In the genomic region with DNA sequence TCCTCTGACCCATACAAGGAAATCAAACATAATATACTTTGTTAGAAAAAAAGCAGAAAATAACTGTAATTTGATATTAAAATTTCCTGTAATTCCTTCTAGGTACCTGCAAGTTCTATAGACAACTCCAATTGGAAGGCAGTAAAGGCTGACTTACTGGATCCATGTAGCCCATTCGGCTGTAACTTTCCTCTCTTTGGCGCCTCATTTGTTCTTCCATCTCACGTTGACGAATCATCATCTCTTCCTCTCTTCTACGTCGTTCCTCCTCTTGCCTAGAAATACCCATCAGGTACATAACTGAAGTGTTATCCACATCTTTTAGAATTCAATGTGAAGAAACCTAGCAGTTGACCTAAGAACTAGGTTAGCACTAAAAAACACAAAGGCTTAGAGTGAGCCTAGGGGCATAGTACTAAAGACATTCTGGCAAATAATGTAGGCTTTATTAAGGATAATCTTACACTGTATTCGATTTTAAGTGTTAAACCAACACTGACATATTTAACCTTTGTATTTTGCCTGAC, we compare ENCODE assay signal across 12 cellular contexts. TPM values are rescaled to one million over a fixed set of nuclear protein-coding genes. Genes with fewer than 3 reads are reported as not detected.
DNase-seq lines count a peak whose midpoint lies in the region; ATAC-seq, FAIRE-seq and TF ChIP-seq lines count a peak whose summit lies in the region.
"Had no signal": no experiment of that assay in that cellular context is flagged by ENCODE, and none has a peak within 500 bp of the region (broad histone marks: within the 10 kb centered on the region; RNA-seq: fewer than 3 reads in every experiment).

No MANE protein-coding gene starts in this region.

- peak overlapping the region; percentile 97 for H3K27ac Mint-ChIP-seq in CD4-positive, alpha-beta T cell
- H3K27ac Mint-ChIP-seq in activated naive CD8-positive, alpha-beta T cell treated with anti-CD3 and anti-CD28 coated beads, Interleukin-2, amount 10 ng/mL, durations not matched to agents 7 days and 5 days = peak overlapping the region; percentile 42
- H3K27ac Mint-ChIP-seq in natural killer cell treated with Interleukin-12 subunit alpha and Interleukin-12 subunit beta and Interleukin-15 and Interleukin-18, amount 100 ng/mL, for 72 hours = peak overlapping the region; percentile 87 to 89

- DNase-seq in CD4-positive, alpha-beta T cell = no peak
- DNase-seq in GM12892 (ENCODE audit: insufficient read length) (no peak), NCI-H146 (lab: John Stamatoyannopoulos, UW) (no peak), A673 (ENCODE audit: low spot score) (no peak)
- no peak for DNase-seq in activated naive CD8-positive, alpha-beta T cell treated with anti-CD3 and anti-CD28 coated beads, Interleukin-2, amount 10 ng/mL, durations not matched to agents 7 days and 5 days
- no peak for DNase-seq in natural killer cell treated with Interleukin-12 subunit alpha and Interleukin-12 subunit beta and Interleukin-15 and Interleukin-18, amount 100 ng/mL, for 72 hours (ENCODE audit: low spot score)
- DNase-seq: COR-L47, NCI-H1436 treated with DMSO at 0.1 percent for 48 hours, NCI-H524 treated with DMSO at 0.1 percent for 48 hours, sigmoid colon, substantia nigra had no signal

- no peak overlapping the region for H3K4me3 ChIP-seq in A673 (ENCODE audit: low read depth, low read length, poor library complexity, severe bottlenecking)
- H3K4me3 ChIP-seq: sigmoid colon had no signal

- peaks cover 90% of the 10 kb centered on the region for H3K36me3 ChIP-seq in A673 (ENCODE audit: insufficient read depth, low read length, poor library complexity, severe bottlenecking)

- H3K27me3 Mint-ChIP-seq in CD4-positive, alpha-beta T cell = no peaks in the 10 kb centered on the region
- no peaks in the 10 kb centered on the region for H3K27me3 Mint-ChIP-seq in activated naive CD8-positive, alpha-beta T cell treated with anti-CD3 and anti-CD28 coated beads, Interleukin-2, amount 10 ng/mL, durations not matched to agents 7 days and 5 days
- H3K27me3 Mint-ChIP-seq in natural killer cell treated with Interleukin-12 subunit alpha and Interleukin-12 subunit beta and Interleukin-15 and Interleukin-18, amount 100 ng/mL, for 72 hours = no peaks in the 10 kb centered on the region

- H3K4me1 Mint-ChIP-seq in CD4-positive, alpha-beta T cell (ENCODE audit: low read depth) = peaks cover 91% of the 10 kb centered on the region
- H3K4me1 Mint-ChIP-seq in activated naive CD8-positive, alpha-beta T cell treated with anti-CD3 and anti-CD28 coated beads, Interleukin-2, amount 10 ng/mL, durations not matched to agents 7 days and 5 days = peaks cover 60% of the 10 kb centered on the region
- H3K4me1 Mint-ChIP-seq in natural killer cell treated with Interleukin-12 subunit alpha and Interleukin-12 subunit beta and Interleukin-15 and Interleukin-18, amount 100 ng/mL, for 72 hours (ENCODE audit: low read depth in 2 of 2) = peaks cover 67 to 82% of the 10 kb centered on the region in 2 donors

- ATAC-seq in CD4-positive, alpha-beta T cell (ENCODE audit: poor library complexity) = no peak
- no peak for ATAC-seq in activated naive CD8-positive, alpha-beta T cell treated with anti-CD3 and anti-CD28 coated beads, Interleukin-2, amount 10 ng/mL, durations not matched to agents 7 days and 5 days (ENCODE audit: low read depth)
- ATAC-seq in natural killer cell treated with Interleukin-12 subunit alpha and Interleukin-12 subunit beta and Interleukin-15 and Interleukin-18, amount 100 ng/mL, for 72 hours = no peak
- no peak for ATAC-seq in HG02763 (IDR thresholded peaks at IDR 0.05; ENCODE audit: unreplicated experiment)

- peak; percentile 23; the same call in 1 of the 2 replicates for TF ChIP-seq POLR2A in GM12892 (IDR thresholded peaks at IDR 0.05; ENCODE audit: low read depth, low read length)

- H3K9me3 ChIP-seq in CD4-positive, alpha-beta T cell (ENCODE audit: control insufficient read depth, low read length) = no peaks in the 10 kb centered on the region
- no peaks in the 10 kb centered on the region for H3K9me3 ChIP-seq in A673 (ENCODE audit: low read depth, low read length, poor library complexity, severe bottlenecking)
- H3K9me3 ChIP-seq: sigmoid colon had no signal

- no peak for FAIRE-seq in GM12892 (lab: Jason Lieb, UNC)

- no TSS peak for BruUV-seq in A673 (replicated peaks; lab: Mats Ljungman, UMichigan)

- H3K27ac ChIP-seq in CD4-positive, alpha-beta T cell (ENCODE audit: low read depth, low read length) = no peak overlapping the region
- no peak overlapping the region for H3K27ac ChIP-seq in A673 (ENCODE audit: low read depth, low read length, poor library complexity, severe bottlenecking)
- H3K27ac ChIP-seq: sigmoid colon had no signal

- CTCF ChIA-PET in CD4-positive, alpha-beta T cell (lab: Charles Lee) = no interaction called here
- CTCF ChIA-PET in A673 (lab: Charles Lee) = no interaction called here

- H3K4me1 ChIP-seq in A673 (ENCODE audit: insufficient read depth, low read length, poor library complexity, severe bottlenecking) = peaks cover 53% of the 10 kb centered on the region

- no peaks in the 10 kb centered on the region for H3K27me3 ChIP-seq in CD4-positive, alpha-beta T cell (ENCODE audit: control insufficient read depth, insufficient read depth, low read length)
- H3K27me3 ChIP-seq in A673 (replicated peaks; ENCODE audit: insufficient read depth, low read depth, low read length, poor library complexity) = no peaks in the 10 kb centered on the region
- H3K27me3 ChIP-seq: sigmoid colon had no signal

- H3K9me3 Mint-ChIP-seq in CD4-positive, alpha-beta T cell = no peaks in the 10 kb centered on the region
- no peaks in the 10 kb centered on the region for H3K9me3 Mint-ChIP-seq in activated naive CD8-positive, alpha-beta T cell treated with anti-CD3 and anti-CD28 coated beads, Interleukin-2, amount 10 ng/mL, durations not matched to agents 7 days and 5 days
- H3K9me3 Mint-ChIP-seq in natural killer cell treated with Interleukin-12 subunit alpha and Interleukin-12 subunit beta and Interleukin-15 and Interleukin-18, amount 100 ng/mL, for 72 hours = no peaks in the 10 kb centered on the region

- peak overlapping the region; percentile 92 for H3K4me3 Mint-ChIP-seq in CD4-positive, alpha-beta T cell
- H3K4me3 Mint-ChIP-seq in activated naive CD8-positive, alpha-beta T cell treated with anti-CD3 and anti-CD28 coated beads, Interleukin-2, amount 10 ng/mL, durations not matched to agents 7 days and 5 days = peak overlapping the region; percentile 99
- H3K4me3 Mint-ChIP-seq in natural killer cell treated with Interleukin-12 subunit alpha and Interleukin-12 subunit beta and Interleukin-15 and Interleukin-18, amount 100 ng/mL, for 72 hours = peak overlapping the region; percentile 100

- intact Hi-C loops in CD4-positive, alpha-beta T cell (cut with DNase I, micrococcal nuclease) = no loop called here
- intact Hi-C loops in A673 (cut with micrococcal nuclease; ENCODE audit: unreplicated experiment) = no loop called here

- POLR2A ChIA-PET in CD4-positive, alpha-beta T cell (lab: Charles Lee) = interaction anchor here (0.8 to 1.2 kb wide), 3 partner anchors 14 to 80 kb away, joined by 3 to 4 read pairs (median 3); partner anchors contain the start of gene ZMYM4
- POLR2A ChIA-PET in activated naive CD8-positive, alpha-beta T cell treated with anti-CD3 and anti-CD28 coated beads, Interleukin-2, amount 10 ng/mL, durations not matched to agents 7 days and 5 days (lab: Charles Lee) = no interaction called here
- POLR2A ChIA-PET in A673 (lab: Charles Lee; ENCODE audit: low non-redundant PET) = no interaction called here

- no peak for TF ChIP-seq CTCF in CD4-positive, alpha-beta T cell (IDR thresholded peaks at IDR 0.05)
- no peak for TF ChIP-seq CTCF in A673 (conservative IDR thresholded peaks at IDR 0.05; ENCODE audit: low read depth, low read length)

- H3K36me3 Mint-ChIP-seq in CD4-positive, alpha-beta T cell (ENCODE audit: low read depth) = peaks cover 96% of the 10 kb centered on the region
- H3K36me3 Mint-ChIP-seq in activated naive CD8-positive, alpha-beta T cell treated with anti-CD3 and anti-CD28 coated beads, Interleukin-2, amount 10 ng/mL, durations not matched to agents 7 days and 5 days = peaks cover 72% of the 10 kb centered on the region
- H3K36me3 Mint-ChIP-seq in natural killer cell treated with Interleukin-12 subunit alpha and Interleukin-12 subunit beta and Interleukin-15 and Interleukin-18, amount 100 ng/mL, for 72 hours = peaks cover 84% of the 10 kb centered on the region

RNA-seq across cellular contexts. Expression of gene SFPQ, which starts 5.1 kb away (rescaled TPM):
- 100 to 1,000 TPM; 766 to 767 TPM for total RNA-seq in CD4-positive, alpha-beta T cell
- polyA plus RNA-seq in GM12892 (2012; ENCODE audit: missing spikeins) = 233 TPM
- 100 to 1,000 TPM; 338 to 348 TPM for total RNA-seq in activated naive CD8-positive, alpha-beta T cell treated with anti-CD3 and anti-CD28 coated beads, Interleukin-2, amount 10 ng/mL, durations not matched to agents 7 days and 5 days
- 100 to 1,000 TPM; 334 to 364 TPM for total RNA-seq in natural killer cell treated with Interleukin-12 subunit alpha and Interleukin-12 subunit beta and Interleukin-15 and Interleukin-18, amount 100 ng/mL, for 72 hours
- total RNA-seq in A673 (2021) = 649 and 691 TPM in 2 replicates

Comparison
In these comparisons a context has a peak if more than half of its experiments do, and no peak if none do; other contexts are left out.
1. H3K27ac Mint-ChIP-seq: peak in every context shown above with its lines; median percentile 97 in CD4-positive, alpha-beta T cell; 88 in natural killer cell treated with Interleukin-12 subunit alpha and Interleukin-12 subunit beta and Interleukin-15 and Interleukin-18, amount 100 ng/mL, for 72 hours; 42 in activated naive CD8-positive, alpha-beta T cell treated with anti-CD3 and anti-CD28 coated beads, Interleukin-2, amount 10 ng/mL, durations not matched to agents 7 days and 5 days.